Comparison of ENCODE assay signal across 18 cellular contexts in genomic region chr17:283911-284675, GRCh38.
DNase-seq lines count a peak whose midpoint lies in the region; ATAC-seq, FAIRE-seq and TF ChIP-seq lines count a peak whose summit lies in the region.
"Had no signal": no experiment of that assay in that cellular context is flagged by ENCODE, and none has a peak within 500 bp of the region (broad histone marks: within the 10 kb centered on the region; RNA-seq: fewer than 3 reads in every experiment).

No MANE protein-coding gene starts in this region.

- peak overlapping the region; percentile 42 for H2AK5ac ChIP-seq in neuronal stem cell (ENCODE audit: low read depth, low read length)

- H3K27me3 ChIP-seq in heart left ventricle = peaks cover 0 to 7% (median 0%) of the 10 kb centered on the region in 9 donors
- no peaks in the 10 kb centered on the region for H3K27me3 ChIP-seq in bronchial epithelial cell (ENCODE audit: control insufficient read depth, insufficient read depth, low read length)
- no peaks in the 10 kb centered on the region for H3K27me3 ChIP-seq in neuronal stem cell (ENCODE audit: control insufficient read depth in 3 of 3, insufficient read depth in 3 of 3, low read depth in 1 of 3, low read length in 3 of 3)
- no peaks in the 10 kb centered on the region for H3K27me3 ChIP-seq in gastrocnemius medialis

- in situ Hi-C loops in gastrocnemius medialis (cut with MboI; ENCODE audit: low sequenced_read_pairs in 4 of 4) = no loop called here

- peak overlapping the region; percentile 13 for H3K18ac ChIP-seq in neuronal stem cell (ENCODE audit: low read length)

- no peak for TF ChIP-seq CTCF in heart left ventricle (IDR thresholded peaks at IDR 0.05)
- TF ChIP-seq CTCF in bronchial epithelial cell (IDR thresholded peaks at IDR 0.05; ENCODE audit: insufficient read depth, low read length, severe bottlenecking) = no peak
- no peak for TF ChIP-seq CTCF in gastrocnemius medialis (IDR thresholded peaks at IDR 0.05 in 4 of 5, conservative IDR thresholded peaks at IDR 0.05 in 1 of 5)

- H3K4me3 ChIP-seq in heart left ventricle = no peak overlapping the region
- no peak overlapping the region for H3K4me3 ChIP-seq in bronchial epithelial cell (ENCODE audit: low read depth, low read length)
- H3K4me3 ChIP-seq in neuronal stem cell (ENCODE audit: low read length in 2 of 2) = no peak overlapping the region
- no peak overlapping the region for H3K4me3 ChIP-seq in gastrocnemius medialis
- H3K4me3 ChIP-seq: GM12878 had no signal

- H3K4ac ChIP-seq in neuronal stem cell (ENCODE audit: low read length) = no peak overlapping the region

- peak overlapping the region; percentile 51 for H3K23ac ChIP-seq in neuronal stem cell (ENCODE audit: low read depth, low read length, poor library complexity)

- H2BK120ac ChIP-seq in neuronal stem cell (ENCODE audit: low read depth, low read length) = no peak overlapping the region

- H2BK15ac ChIP-seq in neuronal stem cell (ENCODE audit: low read length) = no peak overlapping the region

- no peak overlapping the region for H2AFZ ChIP-seq in neuronal stem cell (ENCODE audit: low read length)

- H3K27ac ChIP-seq in heart left ventricle (no peak overlapping the region), neuronal stem cell (replicated peaks; ENCODE audit: low read length) (no peak overlapping the region), gastrocnemius medialis (no peak overlapping the region)
- H3K27ac ChIP-seq: RWPE1 had no signal

- TF ChIP-seq POLR2A in heart left ventricle (IDR thresholded peaks at IDR 0.05) (no peak), gastrocnemius medialis (IDR thresholded peaks at IDR 0.05) (no peak)

- no peak overlapping the region for H2BK12ac ChIP-seq in neuronal stem cell (ENCODE audit: low read length)

- DNase-seq in heart left ventricle (peak in 3 of 5 donors; percentile 9 to 45 (median 15)), Right ventricle myocardium inferior (ENCODE audit: missing footprints) (no peak), bronchial epithelial cell (ENCODE audit: low read depth) (no peak), neuronal stem cell (ENCODE audit: low spot score) (no peak), ureter (ENCODE audit: low spot score) (peak; percentile 25), D341Med (ENCODE audit: low spot score) (no peak), gastrocnemius medialis (no peak), HCEC 1CT (no peak)
- DNase-seq: CD4-positive, CD25-positive, alpha-beta regulatory T cell; DMS79; NCI-H1417; NCI-H2081; NCI-H345; NCI-H526 treated with DMSO at 0.1 percent for 48 hours; NK-92 treated with Interleukin-12 subunit alpha and Interleukin-12 subunit beta, amount 100 ng/mL, for 24 hours had no signal

- H3K79me1 ChIP-seq in neuronal stem cell (ENCODE audit: low read depth, low read length) = no peaks in the 10 kb centered on the region

- no peak overlapping the region for H3K4me2 ChIP-seq in neuronal stem cell (ENCODE audit: insufficient read depth, low read length, poor library complexity, severe bottlenecking)

- H3K36me3 ChIP-seq in heart left ventricle (no peaks in the 10 kb centered on the region), bronchial epithelial cell (ENCODE audit: control insufficient read depth, insufficient read depth, low read length) (no peaks in the 10 kb centered on the region), neuronal stem cell (replicated peaks in 1 of 2; ENCODE audit: control insufficient read depth in 2 of 2, insufficient read depth in 2 of 2, low read length in 2 of 2) (no peaks in the 10 kb centered on the region), gastrocnemius medialis (no peaks in the 10 kb centered on the region)

- H3K9me3 ChIP-seq in heart left ventricle = peaks cover 0 to 9% (median 0%) of the 10 kb centered on the region in 12 donors
- peaks cover 2 to 12% of the 10 kb centered on the region in 2 donors for H3K9me3 ChIP-seq in neuronal stem cell (replicated peaks in 1 of 2; ENCODE audit: control insufficient read depth in 2 of 2, insufficient read depth in 1 of 2, low read depth in 1 of 2, low read length in 2 of 2)
- H3K9me3 ChIP-seq in gastrocnemius medialis = no peaks in the 10 kb centered on the region

- no peak overlapping the region for H4K8ac ChIP-seq in neuronal stem cell (ENCODE audit: low read depth, low read length)

- H4K91ac ChIP-seq in neuronal stem cell (ENCODE audit: low read depth, low read length, poor library complexity) = no peak overlapping the region

- H3K9ac ChIP-seq in neuronal stem cell (ENCODE audit: low read depth, low read length, poor library complexity) = no peak overlapping the region

- H3K4me1 ChIP-seq in heart left ventricle = peaks cover 0 to 13% (median 2%) of the 10 kb centered on the region in 12 donors
- H3K4me1 ChIP-seq in neuronal stem cell (ENCODE audit: control insufficient read depth in 2 of 2, insufficient read depth in 1 of 2, low read depth in 1 of 2, low read length in 2 of 2) = peaks cover 0 to 6% of the 10 kb centered on the region in 2 donors
- H3K4me1 ChIP-seq in gastrocnemius medialis = no peaks in the 10 kb centered on the region

- 82 to 90% (median 86%) methylated on average over 22 to 25 of the region's 25 CpGs for WGBS in heart left ventricle, 4 donors
- WGBS in neuronal stem cell (ENCODE audit: extremely low coverage in 2 of 2, insufficient read length in 2 of 2, insufficient replicate concordance in 1 of 2), 2 donors = no CpG with 5 or more reads among the region's 25 CpGs

- H2BK5ac ChIP-seq in neuronal stem cell (ENCODE audit: low read length) = no peak overlapping the region

- no peak overlapping the region for H3K14ac ChIP-seq in neuronal stem cell (ENCODE audit: low read length)

- ATAC-seq in heart left ventricle (peak in 1 of 4 donors; percentile 12), Right ventricle myocardium inferior (no peak), gastrocnemius medialis (no peak)
- ATAC-seq: GM12878, HCT116 had no signal

- peak; percentile 76 for FAIRE-seq in bronchial epithelial cell (lab: Jason Lieb, UNC)
- FAIRE-seq: GM12878 had no signal

- intact Hi-C loops in heart left ventricle (cut with DNase I) = no loop called here
- intact Hi-C loops in Right ventricle myocardium inferior (cut with DNase I) = no loop called here
- intact Hi-C loops in gastrocnemius medialis (cut with DNase I; ENCODE audit: low total_unique reads) = no loop called here

Comparison
In these comparisons a context has a peak if more than half of its experiments do, and no peak if none do; other contexts are left out.
1. DNase-seq: peak in heart left ventricle (3 of 5) and ureter (single experiment); none in Right ventricle myocardium inferior (single experiment), bronchial epithelial cell (single experiment), neuronal stem cell (single experiment), D341Med (single experiment), gastrocnemius medialis (0 of 2) and HCEC 1CT (single experiment).